Comparison of ENCODE assay signal across 13 cellular contexts in the genomic region with DNA sequence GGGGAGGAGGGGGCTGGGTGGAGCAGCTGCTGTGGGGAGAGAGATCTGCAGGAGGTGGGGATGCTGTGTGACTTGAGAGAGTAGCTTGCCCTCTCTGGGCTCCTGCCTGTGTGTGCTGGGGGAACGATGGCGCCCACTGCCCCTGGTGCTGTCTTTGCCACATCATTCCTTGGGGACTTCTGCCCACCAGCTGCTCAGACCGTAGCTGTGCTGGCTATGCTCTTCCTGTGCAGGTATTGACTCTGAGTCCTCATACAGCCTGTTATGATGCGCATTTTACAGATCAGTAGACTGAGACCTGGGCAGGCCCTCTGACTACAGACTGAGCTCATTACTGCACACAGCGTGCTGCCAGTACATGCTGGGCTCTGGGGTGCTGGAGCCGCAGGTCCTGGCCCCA. TPM values are rescaled to one million over a fixed set of nuclear protein-coding genes. Genes with fewer than 3 reads are reported as not detected.
DNase-seq lines count a peak whose midpoint lies in the region; ATAC-seq, FAIRE-seq and TF ChIP-seq lines count a peak whose summit lies in the region.
"Had no signal": no experiment of that assay in that cellular context is flagged by ENCODE, and none has a peak within 500 bp of the region (broad histone marks: within the 10 kb centered on the region; RNA-seq: fewer than 3 reads in every experiment).

No MANE protein-coding gene starts in this region.

- H3K4me2 ChIP-seq in K562 (ENCODE audit: insufficient read depth, low read length): no peak overlapping the region

- no peak for TF ChIP-seq EP300 in K562 (IDR thresholded peaks at IDR 0.05; ENCODE audit: low read length)

- no peak overlapping the region for H3K4me3 Mint-ChIP-seq in activated CD8-positive, alpha-beta memory T cell treated with anti-CD3 and anti-CD28 coated beads, Interleukin-2, amount 10 ng/mL, durations not matched to agents 7 days and 5 days
- H3K4me3 Mint-ChIP-seq in memory B cell: no peak overlapping the region

- H3K27me3 Mint-ChIP-seq in activated CD8-positive, alpha-beta memory T cell treated with anti-CD3 and anti-CD28 coated beads, Interleukin-2, amount 10 ng/mL, durations not matched to agents 7 days and 5 days: no peaks in the 10 kb centered on the region
- no peaks in the 10 kb centered on the region for H3K27me3 Mint-ChIP-seq in memory B cell
- H3K27me3 Mint-ChIP-seq: progenitor cell of endocrine pancreas had no signal

- peak overlapping the region; percentile 19 for H3K27ac Mint-ChIP-seq in activated CD8-positive, alpha-beta memory T cell treated with anti-CD3 and anti-CD28 coated beads, Interleukin-2, amount 10 ng/mL, durations not matched to agents 7 days and 5 days
- H3K27ac Mint-ChIP-seq in memory B cell: peak overlapping the region; percentile 85
- H3K27ac Mint-ChIP-seq: progenitor cell of endocrine pancreas had no signal

- H3K9ac ChIP-seq in K562 (ENCODE audit: insufficient read depth in 1 of 2, low read depth in 2 of 2, low read length in 2 of 2): peak overlapping the region in 1 of 2 experiments; percentile 84; a peak in 2 of 4 replicates

- CTCF ChIA-PET in activated CD8-positive, alpha-beta memory T cell treated with anti-CD3 and anti-CD28 coated beads, Interleukin-2, amount 10 ng/mL, durations not matched to agents 7 days and 5 days (lab: Charles Lee): interaction anchor here (1.5 to 4.8 kb wide), 3 partner anchors 51 to 95 kb away, joined by 4 to 32 read pairs (median 5); partner anchors contain the start of gene DNM2
- CTCF ChIA-PET in K562 (lab: Yijun Ruan, JAX; ENCODE audit: low intra/inter-chr PET ratio): no interaction called here

- POLR2A ChIA-PET in K562 (lab: Yijun Ruan, JAX): interaction anchor here (0.6 to 1.7 kb wide), 5 partner anchors 10 to 163 kb away, joined by 3 to 6 read pairs (median 3); no protein-coding TSS in a partner anchor

- H3K36me3 ChIP-seq in K562 (ENCODE audit: control insufficient read depth, insufficient read depth, low read length): peaks cover 71% of the 10 kb centered on the region

- H4K20me1 ChIP-seq in K562 (replicated peaks; ENCODE audit: control insufficient read depth, insufficient read depth, low read length): peaks cover 32% of the 10 kb centered on the region; the same call in 1 of the 2 replicates

- no peak overlapping the region for H2AFZ ChIP-seq in K562 (ENCODE audit: low read depth, low read length)

- peaks cover 9 to 28% of the 10 kb centered on the region in 2 experiments; a peak in 4 of 5 replicates for H3K4me1 ChIP-seq in K562 (replicated peaks in 1 of 2; ENCODE audit: control insufficient read depth in 2 of 2, insufficient read depth in 2 of 2, low read length in 2 of 2)

- no peaks in the 10 kb centered on the region for H3K9me3 ChIP-seq in K562 (replicated peaks; ENCODE audit: control insufficient read depth, insufficient read depth, low read depth, low read length)

- H3K27ac ChIP-seq in K562 (ENCODE audit: extremely low read depth, low read depth, low read length): peak overlapping the region; percentile 38; the same call in 1 of the 3 replicates
- H3K27ac ChIP-seq in temporal lobe (ENCODE audit: low read depth, low read length): peak overlapping the region; percentile 79

- peaks cover 33% of the 10 kb centered on the region for H3K4me1 Mint-ChIP-seq in activated CD8-positive, alpha-beta memory T cell treated with anti-CD3 and anti-CD28 coated beads, Interleukin-2, amount 10 ng/mL, durations not matched to agents 7 days and 5 days
- H3K4me1 Mint-ChIP-seq in memory B cell: peaks cover 26% of the 10 kb centered on the region

- intact Hi-C loops in K562 (cut with micrococcal nuclease): no loop called here

- peaks cover 56% of the 10 kb centered on the region for H3K79me2 ChIP-seq in K562 (ENCODE audit: control insufficient read depth, insufficient read depth, low read length)

- BruUV-seq in K562 (replicated peaks; lab: Mats Ljungman, UMichigan): no TSS peak

- FAIRE-seq in K562 (lab: Jason Lieb, UNC): no peak
- FAIRE-seq: endometrium had no signal

- TF ChIP-seq RAD21 in K562 (CRISPR knock-in tag; conservative IDR thresholded peaks at IDR 0.05 in 1 of 2, IDR thresholded peaks at IDR 0.05 in 1 of 2): no peak

- no peak for TF ChIP-seq POLR2A in K562 (conservative IDR thresholded peaks at IDR 0.05)

- no peaks in the 10 kb centered on the region for H3K9me3 Mint-ChIP-seq in activated CD8-positive, alpha-beta memory T cell treated with anti-CD3 and anti-CD28 coated beads, Interleukin-2, amount 10 ng/mL, durations not matched to agents 7 days and 5 days (ENCODE audit: low read depth)
- no peaks in the 10 kb centered on the region for H3K9me3 Mint-ChIP-seq in memory B cell

- H3K9me1 ChIP-seq in K562 (ENCODE audit: control insufficient read depth, insufficient read depth, low read length): peaks cover under 1% of the 10 kb centered on the region

- no peak for DNase-seq in activated CD8-positive, alpha-beta memory T cell treated with anti-CD3 and anti-CD28 coated beads, Interleukin-2, amount 10 ng/mL, durations not matched to agents 7 days and 5 days
- no peak for DNase-seq in activated CD8-positive, alpha-beta memory T cell treated with anti-CD3 and anti-CD28 coated beads, Interleukin-2, amount 50 U/mL, for 48 hours
- DNase-seq in K562 (ENCODE audit: extremely low read depth in 1 of 4, low spot score in 3 of 4) (no peak), memory B cell (ENCODE audit: low spot score in 2 of 2) (no peak), mucosa of gallbladder (ENCODE audit: low spot score) (no peak), ACHN (no peak)
- DNase-seq: activated gamma-delta T cell treated with Interleukin-2 at 50 U/mL for 16 hours, GOT3, NCI-H526 had no signal

- no peak for ATAC-seq in activated CD8-positive, alpha-beta memory T cell treated with anti-CD3 and anti-CD28 coated beads, Interleukin-2, amount 10 ng/mL, durations not matched to agents 7 days and 5 days
- ATAC-seq in K562 (no peak), memory B cell (ENCODE audit: low read depth) (peak; percentile 73), HG02981 (IDR thresholded peaks at IDR 0.05; ENCODE audit: unreplicated experiment) (no peak)

- in situ Hi-C loops in K562 (cut with MboI): no loop called here
- in situ Hi-C loops in ACHN (cut with HindIII; ENCODE audit: low pct_ligation_motif_present, low pct_unique_long_range_greater_than_20kb, low sequenced_read_pairs): no loop called here

- no peak overlapping the region for H3K4me3 ChIP-seq in K562

- 94% methylated on average over 6 of the region's 6 CpGs for WGBS in K562 (ENCODE audit: insufficient coverage, low coverage, missing lambda C conversion rate)

- H3K36me3 Mint-ChIP-seq in activated CD8-positive, alpha-beta memory T cell treated with anti-CD3 and anti-CD28 coated beads, Interleukin-2, amount 10 ng/mL, durations not matched to agents 7 days and 5 days: peaks cover 22% of the 10 kb centered on the region
- H3K36me3 Mint-ChIP-seq in memory B cell: peaks cover 16% of the 10 kb centered on the region

- no peaks in the 10 kb centered on the region for H3K27me3 ChIP-seq in K562 (ENCODE audit: control insufficient read depth in 2 of 2, insufficient read depth in 2 of 2, low read length in 2 of 2)

- TF ChIP-seq CTCF in K562 (IDR thresholded peaks at IDR 0.05 in 2 of 3, conservative IDR thresholded peaks at IDR 0.05 in 1 of 3; ENCODE audit: insufficient read depth in 2 of 3, low read depth in 1 of 3, low read length in 3 of 3): no peak

TF ChIP-seq in K562, 482 proteins besides CTCF, POLR2A, EP300 and RAD21 (continues in another document):
- TF ChIP-seq ZKSCAN3 (CRISPR knock-in tag; IDR thresholded peaks at IDR 0.05) (no peak), ZNF561 (CRISPR knock-in tag; conservative IDR thresholded peaks at IDR 0.05) (no peak), RBM25 (IDR thresholded peaks at IDR 0.05; ENCODE audit: low read depth, low read length, severe bottlenecking) (peak; percentile 92), IRF2 (CRISPR knock-in tag; IDR thresholded peaks at IDR 0.05) (no peak), CGGBP1 (CRISPR knock-in tag; IDR thresholded peaks at IDR 0.05) (no peak), ZBTB12 (CRISPR knock-in tag; IDR thresholded peaks at IDR 0.05) (no peak), ADNP (tag; IDR thresholded peaks at IDR 0.05) (0 out of 2 replicates have a peak, but pooled peaks have one; percentile 8), MCM5 (IDR thresholded peaks at IDR 0.05; ENCODE audit: low read depth) (no peak)

RNA-seq across cellular contexts. Expression of gene DNM2, which starts 51.1 kb away (rescaled TPM):
- total RNA-seq in activated CD8-positive, alpha-beta memory T cell treated with anti-CD3 and anti-CD28 coated beads, Interleukin-2, amount 10 ng/mL, durations not matched to agents 7 days and 5 days: 100 to 1,000 TPM; 267 to 315 TPM
- total RNA-seq in K562 (2011; cell fraction: chromatin; rRNA removed; ENCODE audit: low replicate concordance): 612 and 1,251 TPM in 2 replicates
- 540 and 557 TPM in 2 replicates for total RNA-seq in K562 (2011; cell fraction: nucleolus; rRNA removed)
- total RNA-seq in K562 (2011; cell fraction: nucleoplasm; rRNA removed): 513 and 610 TPM in 2 replicates
- 77.1 and 94.4 TPM in 2 replicates for total RNA-seq in K562 (2014; rRNA removed)
- total RNA-seq in K562 (2014; rRNA removed; fragmentation: Illumina TruSeq; extraction: Trizol): 53.2 and 53.5 TPM in 2 replicates
- 66.6 and 67.2 TPM in 2 replicates for total RNA-seq in K562 (2015; rRNA removed; fragmentation: Illumina TruSeq; extraction: Trizol)
- 153 and 161 TPM in 2 replicates for total RNA-seq in K562 (2021)
- 72.6 and 122 TPM in 2 replicates for polyA plus RNA-seq in K562 (2011; rRNA removed)
- 66.0 and 77.5 TPM in 2 replicates for polyA plus RNA-seq in K562 (2011; cell fraction: cytosol; rRNA removed)
- 343 and 372 TPM in 2 replicates for polyA plus RNA-seq in K562 (2011; cell fraction: nucleus; rRNA removed)
- 121 and 177 TPM in 2 replicates for polyA plus RNA-seq in K562 (2012)
- 93.5 and 112 TPM in 2 replicates for polyA plus RNA-seq in K562 (2014; fragmentation: Illumina TruSeq; extraction: Trizol)
- polyA plus RNA-seq in K562 (2014; fragmentation: Nextera tagmentation; extraction: Ambion mirVana): 1 to 10 TPM; 2.2 to 2.4 TPM
- polyA plus RNA-seq in K562 (2014; rRNA removed): 88.8 and 104 TPM in 2 replicates
- polyA minus RNA-seq in K562 (2011; rRNA and poly(A)+ RNA removed): 138 and 139 TPM in 2 replicates
- polyA minus RNA-seq in K562 (2011; cell fraction: cytosol; rRNA and poly(A)+ RNA removed): 108 and 150 TPM in 2 replicates
- 314 and 488 TPM in 2 replicates for polyA minus RNA-seq in K562 (2011; cell fraction: nucleus; rRNA and poly(A)+ RNA removed)
- total RNA-seq in temporal lobe: 32.5 TPM
- total RNA-seq in mucosa of gallbladder: 227 TPM
